10 cellular contexts compared by ENCODE assay signal in the genomic region with DNA sequence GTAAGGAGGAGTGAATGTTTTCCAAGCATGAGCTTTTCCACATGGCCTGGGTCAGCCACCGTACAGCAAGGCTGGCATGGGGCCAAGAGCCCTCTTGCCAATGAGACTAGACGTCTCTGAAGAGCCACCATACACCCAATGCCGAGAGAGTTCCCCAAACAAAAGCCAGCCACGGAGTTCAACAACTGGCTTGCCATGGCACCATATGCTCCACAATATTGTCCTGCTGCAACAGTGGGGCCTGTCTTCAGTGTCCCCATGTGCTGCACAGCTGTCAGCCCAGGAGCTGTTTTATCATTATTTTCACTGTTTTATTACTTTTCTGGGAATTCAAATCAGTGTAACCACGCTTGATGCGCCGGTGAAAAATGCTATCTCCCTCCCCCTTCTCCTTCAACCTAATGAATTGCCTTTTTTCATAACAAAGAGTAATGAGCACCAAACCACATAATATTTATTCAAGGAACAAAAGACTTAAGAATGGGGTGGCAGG. TPM values are rescaled to one million over a fixed set of nuclear protein-coding genes. Genes with fewer than 3 reads are reported as not detected.
DNase-seq lines count a peak whose midpoint lies in the region; ATAC-seq, FAIRE-seq and TF ChIP-seq lines count a peak whose summit lies in the region.
"Had no signal": no experiment of that assay in that cellular context is flagged by ENCODE, and none has a peak within 500 bp of the region (broad histone marks: within the 10 kb centered on the region; RNA-seq: fewer than 3 reads in every experiment).

No MANE protein-coding gene starts in this region.

- peaks cover 19% of the 10 kb centered on the region for H3K4me1 ChIP-seq in adipocyte (ENCODE audit: control insufficient read depth, insufficient read depth, low read length)

- H3K9ac ChIP-seq in adipocyte (ENCODE audit: low read length), result no peak overlapping the region

- no peak for FAIRE-seq in HTR-8/SVneo (lab: Jason Lieb, UNC)

- no peaks in the 10 kb centered on the region for H3K36me3 ChIP-seq in adipocyte (ENCODE audit: control insufficient read depth, insufficient read depth, low read length, severe bottlenecking)

- H3K4me3 Mint-ChIP-seq in chondrocyte (ENCODE audit: unreplicated experiment), result no peak overlapping the region
- H3K4me3 Mint-ChIP-seq: B cell; stimulated activated naive CD8-positive, alpha-beta T cell treated with anti-CD3 and anti-CD28 coated beads, Interleukin-15, amount 100 ng/mL, for 72 hours had no signal

- peaks cover 20% of the 10 kb centered on the region for H3K4me1 Mint-ChIP-seq in chondrocyte (ENCODE audit: low read depth)
- H3K4me1 Mint-ChIP-seq: B cell had no signal

- no peak overlapping the region for H3K27ac Mint-ChIP-seq in chondrocyte (ENCODE audit: unreplicated experiment)
- H3K27ac Mint-ChIP-seq: B cell; stimulated activated naive CD8-positive, alpha-beta T cell treated with anti-CD3 and anti-CD28 coated beads, Interleukin-15, amount 100 ng/mL, for 72 hours had no signal

- H3K9me3 ChIP-seq in adipocyte (ENCODE audit: control insufficient read depth, low read length), result no peaks in the 10 kb centered on the region

- DNase-seq in AG10803 (ENCODE audit: low read depth), result peak; percentile 75
- peak; percentile 45 for DNase-seq in NCI-H146 treated with DMSO at 0.1 percent for 48 hours (lab: John Stamatoyannopoulos, UW; ENCODE audit: unreplicated experiment)
- DNase-seq in adipocyte (ENCODE audit: low read depth), result no peak
- DNase-seq in kidney tubule cell (ENCODE audit: low spot score), result peak; percentile 22
- DNase-seq in chondrocyte (ENCODE audit: low spot score), result no peak
- no peak for DNase-seq in HTR-8/SVneo (ENCODE audit: insufficient read length, low spot score)
- DNase-seq in dedifferentiated amniotic fluid mesenchymal stem cell (ENCODE audit: extremely low spot score), result no peak
- DNase-seq: stimulated activated naive CD8-positive, alpha-beta T cell treated with anti-CD3 and anti-CD28 coated beads, Interleukin-15, amount 100 ng/mL, for 72 hours had no signal

- H3K9me3 Mint-ChIP-seq in chondrocyte (ENCODE audit: low read depth), result no peaks in the 10 kb centered on the region
- H3K9me3 Mint-ChIP-seq: stimulated activated naive CD8-positive, alpha-beta T cell treated with anti-CD3 and anti-CD28 coated beads, Interleukin-15, amount 100 ng/mL, for 72 hours had no signal

- H3K4me3 ChIP-seq in AG10803 (ENCODE audit: low read length) (no peak overlapping the region), adipocyte (ENCODE audit: low read length) (peak overlapping the region; percentile 53)

- H3K27me3 ChIP-seq in adipocyte (replicated peaks; ENCODE audit: control insufficient read depth, insufficient read depth, low read length), result no peaks in the 10 kb centered on the region

- no peaks in the 10 kb centered on the region for H3K27me3 Mint-ChIP-seq in chondrocyte (ENCODE audit: low read depth)
- H3K27me3 Mint-ChIP-seq: stimulated activated naive CD8-positive, alpha-beta T cell treated with anti-CD3 and anti-CD28 coated beads, Interleukin-15, amount 100 ng/mL, for 72 hours had no signal

- no peak for TF ChIP-seq CTCF in AG10803 (conservative IDR thresholded peaks at IDR 0.05; ENCODE audit: low read length)
- TF ChIP-seq CTCF in chondrocyte (IDR thresholded peaks at IDR 0.05), result no peak

- no peak for ATAC-seq in activated CD4-positive, CD25-positive, alpha-beta regulatory T cell treated with anti-CD3 and anti-CD28 coated beads, Interleukin-2, amount 50 U/mL, for 24 hours
- ATAC-seq: stimulated activated naive CD8-positive, alpha-beta T cell treated with anti-CD3 and anti-CD28 coated beads, Interleukin-15, amount 100 ng/mL, for 72 hours had no signal

- no peaks in the 10 kb centered on the region for H3K36me3 Mint-ChIP-seq in chondrocyte (ENCODE audit: low read depth)

RNA-seq across cellular contexts. Expression of gene MAML3, which starts 18.4 kb away (rescaled TPM):
- total RNA-seq in chondrocyte, result 1.6 to 7.2 TPM (median 2.0 TPM) in 3 replicates

Comparison
In these comparisons a context has a peak if more than half of its experiments do, and no peak if none do; other contexts are left out.
1. DNase-seq: peak in AG10803 (single experiment), NCI-H146 treated with DMSO at 0.1 percent for 48 hours (single experiment) and kidney tubule cell (single experiment); none in adipocyte (single experiment), chondrocyte (single experiment), HTR-8/SVneo (single experiment) and dedifferentiated amniotic fluid mesenchymal stem cell (single experiment).